32 cellular contexts compared by ENCODE assay signal in genomic region chr4:38606587-38606905, GRCh38. TPM values are rescaled to one million over a fixed set of nuclear protein-coding genes. Genes with fewer than 3 reads are reported as not detected.
DNase-seq lines count a peak whose midpoint lies in the region; ATAC-seq, FAIRE-seq and TF ChIP-seq lines count a peak whose summit lies in the region.
"Had no signal": no experiment of that assay in that cellular context is flagged by ENCODE, and none has a peak within 500 bp of the region (broad histone marks: within the 10 kb centered on the region; RNA-seq: fewer than 3 reads in every experiment).

No MANE protein-coding gene starts in this region.

- TF ChIP-seq POLR2A in IMR-90 (IDR thresholded peaks at IDR 0.05; ENCODE audit: low read depth, low read length) (no peak), GM12891 (IDR thresholded peaks at IDR 0.05; ENCODE audit: low read depth, low read length) (no peak)

- FAIRE-seq in GM12891 (lab: Jason Lieb, UNC): no peak
- FAIRE-seq: A204.1, endothelial cell of umbilical vein, pancreas, small intestine had no signal

- H3K79me2 ChIP-seq in parathyroid adenoma (no peaks in the 10 kb centered on the region), osteoblast (ENCODE audit: insufficient read depth, low read length) (no peaks in the 10 kb centered on the region)
- H3K79me2 ChIP-seq: hepatocyte had no signal

- H3K9me3 Mint-ChIP-seq in activated CD4-positive, alpha-beta T cell treated with anti-CD3 and anti-CD28 coated beads for 36 hours (ENCODE audit: low read depth): no peaks in the 10 kb centered on the region
- no peaks in the 10 kb centered on the region for H3K9me3 Mint-ChIP-seq in activated CD4-positive, alpha-beta T cell treated with anti-CD3 and anti-CD28 coated beads, Interleukin-2, amount 10 ng/mL, durations not matched to agents 7 days and 5 days
- H3K9me3 Mint-ChIP-seq in endodermal cell: no peaks in the 10 kb centered on the region
- H3K9me3 Mint-ChIP-seq: CD4-positive, alpha-beta T cell; stimulated activated naive CD8-positive, alpha-beta T cell treated with anti-CD3 and anti-CD28 coated beads, Interleukin-15, Interleukin-2, amounts not matched to agents 100 ng/mL and 50 ng/mL, for 24 hours had no signal

- no peak overlapping the region for H3K23ac ChIP-seq in IMR-90 (ENCODE audit: low read depth, low read length)

- no peak overlapping the region; the same call in 1 of the 2 replicates for H3K18ac ChIP-seq in IMR-90 (ENCODE audit: low read depth, low read length)

- H4K5ac ChIP-seq in IMR-90 (ENCODE audit: low read depth, low read length): no peak overlapping the region; the same call in 1 of the 2 replicates

- no peak for ATAC-seq in activated CD4-positive, alpha-beta T cell treated with anti-CD3 and anti-CD28 coated beads for 36 hours
- ATAC-seq in IMR-90 (ENCODE audit: low read depth): no peak
- ATAC-seq: gastroesophageal sphincter; natural killer cell treated with Interleukin-12 subunit alpha and Interleukin-12 subunit beta and Interleukin-15 and Interleukin-18, amount 100 ng/mL, for 72 hours; Panc1; pancreas had no signal

- CTCF ChIA-PET in activated CD4-positive, alpha-beta T cell treated with anti-CD3 and anti-CD28 coated beads for 36 hours (lab: Charles Lee): no interaction called here
- CTCF ChIA-PET in activated CD4-positive, alpha-beta T cell treated with anti-CD3 and anti-CD28 coated beads, Interleukin-2, amount 10 ng/mL, durations not matched to agents 7 days and 5 days (lab: Charles Lee): no interaction called here
- CTCF ChIA-PET in IMR-90 (lab: Yijun Ruan, JAX): no interaction called here

- peak overlapping the region; percentile 15 for H2AK9ac ChIP-seq in IMR-90 (replicated peaks; ENCODE audit: low read depth, low read length, poor library complexity)

- intact Hi-C loops in activated CD4-positive, alpha-beta T cell treated with anti-CD3 and anti-CD28 coated beads for 36 hours (cut with DNase I, micrococcal nuclease): no loop called here
- intact Hi-C loops in IMR-90 (cut with micrococcal nuclease): no loop called here

- peaks cover 21% of the 10 kb centered on the region; the same call in 1 of the 2 replicates for H3K4me1 ChIP-seq in IMR-90 (ENCODE audit: control insufficient read depth, insufficient read depth, low read length)
- no peaks in the 10 kb centered on the region for H3K4me1 ChIP-seq in endodermal cell (ENCODE audit: control insufficient read depth, insufficient read depth, low read length)
- H3K4me1 ChIP-seq in parathyroid adenoma: peaks cover 18% of the 10 kb centered on the region
- no peaks in the 10 kb centered on the region for H3K4me1 ChIP-seq in osteoblast (ENCODE audit: insufficient read depth, low read length)

- H3K27ac Mint-ChIP-seq in activated CD4-positive, alpha-beta T cell treated with anti-CD3 and anti-CD28 coated beads for 36 hours: no peak overlapping the region
- H3K27ac Mint-ChIP-seq in activated CD4-positive, alpha-beta T cell treated with anti-CD3 and anti-CD28 coated beads, Interleukin-2, amount 10 ng/mL, durations not matched to agents 7 days and 5 days: no peak overlapping the region
- H3K27ac Mint-ChIP-seq in endodermal cell: no peak overlapping the region
- H3K27ac Mint-ChIP-seq: activated CD4-positive, alpha-beta memory T cell treated with anti-CD3 and anti-CD28 coated beads, Interleukin-2, amount 10 ng/mL, durations not matched to agents 7 days and 5 days; activated naive CD8-positive, alpha-beta T cell; stimulated activated naive CD8-positive, alpha-beta T cell treated with anti-CD3 and anti-CD28 coated beads, Interleukin-15, Interleukin-2, amounts not matched to agents 100 ng/mL and 50 ng/mL, for 24 hours had no signal

- H3K9ac ChIP-seq in IMR-90 (ENCODE audit: low read depth, low read length): no peak overlapping the region
- no peak overlapping the region for H3K9ac ChIP-seq in endodermal cell (ENCODE audit: extremely low read depth, low read length, poor library complexity, severe bottlenecking)
- H3K9ac ChIP-seq in parathyroid adenoma: no peak overlapping the region

- H3K27ac ChIP-seq in IMR-90 (ENCODE audit: insufficient read depth, low read length): no peak overlapping the region
- no peak overlapping the region for H3K27ac ChIP-seq in endodermal cell (ENCODE audit: low read depth, low read length)
- H3K27ac ChIP-seq in parathyroid adenoma: peak overlapping the region; percentile 83
- H3K27ac ChIP-seq in osteoblast (ENCODE audit: low read depth, low read length): no peak overlapping the region
- H3K27ac ChIP-seq: gastroesophageal sphincter, pancreas, thoracic aorta had no signal

- H3K27me3 ChIP-seq in IMR-90 (ENCODE audit: control insufficient read depth, insufficient read depth, low read length) (no peaks in the 10 kb centered on the region), endodermal cell (ENCODE audit: control insufficient read depth, insufficient read depth, low read length, poor library complexity, severe bottlenecking) (no peaks in the 10 kb centered on the region), parathyroid adenoma (ENCODE audit: control insufficient read depth, insufficient read depth, low read length) (no peaks in the 10 kb centered on the region), osteoblast (ENCODE audit: insufficient read depth, low read length) (peaks cover 4% of the 10 kb centered on the region)
- H3K27me3 ChIP-seq: gastroesophageal sphincter, hepatocyte, pancreas had no signal

- H2BK5ac ChIP-seq in IMR-90 (ENCODE audit: low read depth, low read length, poor library complexity, severe bottlenecking): no peak overlapping the region

- H3K4me1 Mint-ChIP-seq in activated CD4-positive, alpha-beta T cell treated with anti-CD3 and anti-CD28 coated beads for 36 hours: peaks cover 30% of the 10 kb centered on the region
- peaks cover 34% of the 10 kb centered on the region for H3K4me1 Mint-ChIP-seq in activated CD4-positive, alpha-beta T cell treated with anti-CD3 and anti-CD28 coated beads, Interleukin-2, amount 10 ng/mL, durations not matched to agents 7 days and 5 days
- peaks cover 21% of the 10 kb centered on the region for H3K4me1 Mint-ChIP-seq in endodermal cell

- H3K36me3 Mint-ChIP-seq in activated CD4-positive, alpha-beta T cell treated with anti-CD3 and anti-CD28 coated beads for 36 hours (ENCODE audit: low read depth): no peaks in the 10 kb centered on the region
- peaks cover 3% of the 10 kb centered on the region for H3K36me3 Mint-ChIP-seq in activated CD4-positive, alpha-beta T cell treated with anti-CD3 and anti-CD28 coated beads, Interleukin-2, amount 10 ng/mL, durations not matched to agents 7 days and 5 days (ENCODE audit: low read depth)
- no peaks in the 10 kb centered on the region for H3K36me3 Mint-ChIP-seq in endodermal cell (ENCODE audit: low read depth)
- H3K36me3 Mint-ChIP-seq: activated naive CD8-positive, alpha-beta T cell; natural killer cell treated with Interleukin-12 subunit alpha and Interleukin-12 subunit beta and Interleukin-15 and Interleukin-18, amount 100 ng/mL, for 72 hours had no signal

- H2AK5ac ChIP-seq in IMR-90 (ENCODE audit: low read depth, low read length): peak overlapping the region; percentile 43; the same call in 1 of the 2 replicates

- TF ChIP-seq RAD21 in IMR-90 (IDR thresholded peaks at IDR 0.05; ENCODE audit: low read length): no peak

- peak; percentile 20 for DNase-seq in activated CD4-positive, alpha-beta T cell treated with anti-CD3 and anti-CD28 coated beads for 36 hours
- no peak for DNase-seq in activated CD4-positive, alpha-beta T cell treated with anti-CD3 and anti-CD28 coated beads, Interleukin-2, amount 10 ng/mL, durations not matched to agents 7 days and 5 days
- DNase-seq in IMR-90: no peak
- no peak for DNase-seq in endodermal cell
- no peak for DNase-seq in osteoblast (ENCODE audit: insufficient read length, low spot score, missing footprints)
- DNase-seq in activated naive CD4-positive, alpha-beta T cell treated with anti-CD3 and anti-CD28 coated beads, Interleukin-2, amount 50 U/mL, for 16 hours: no peak
- DNase-seq in GM12891 (ENCODE audit: insufficient read length, low spot score): no peak
- DNase-seq: activated CD4-positive, alpha-beta memory T cell treated with anti-CD3 and anti-CD28 coated beads, Interleukin-2, amount 10 ng/mL, durations not matched to agents 7 days and 5 days; activated CD4-positive, CD25-positive, alpha-beta regulatory T cell treated with anti-CD3 and anti-CD28 coated beads, Interleukin-2, amount 50 U/mL, for 72 hours; activated effector memory CD4-positive, alpha-beta T cell treated with Interleukin-2 at 50 U/mL for 16 hours; activated T-cell treated with anti-CD3 and anti-CD28 coated beads for 4 hours; CD4-positive, alpha-beta T cell; HCEC 1CT; mucosa of descending colon; MV-4-11; NCI-H1694; NCI-H2171 treated with DMSO at 0.1 percent for 48 hours; NCI-H526; pancreas; Right ventricle myocardium superior; small intestine had no signal

- no peak overlapping the region for H3K4me2 ChIP-seq in IMR-90 (ENCODE audit: low read depth, low read length)
- no peak overlapping the region for H3K4me2 ChIP-seq in parathyroid adenoma (ENCODE audit: low read length)
- no peak overlapping the region for H3K4me2 ChIP-seq in osteoblast (ENCODE audit: insufficient read depth, low read length)
- H3K4me2 ChIP-seq: hepatocyte had no signal

- no peaks in the 10 kb centered on the region for H3K9me3 ChIP-seq in IMR-90 (ENCODE audit: control insufficient read depth, insufficient read depth, low read length)
- no peaks in the 10 kb centered on the region for H3K9me3 ChIP-seq in endodermal cell (ENCODE audit: control insufficient read depth, low read length)
- H3K9me3 ChIP-seq in parathyroid adenoma (ENCODE audit: control insufficient read depth, low read length): no peaks in the 10 kb centered on the region
- no peaks in the 10 kb centered on the region for H3K9me3 ChIP-seq in osteoblast (ENCODE audit: low read depth, low read length)
- H3K9me3 ChIP-seq: gastroesophageal sphincter, mucosa of descending colon, pancreas, thoracic aorta had no signal

- H3K4ac ChIP-seq in IMR-90 (ENCODE audit: low read depth, low read length): no peak overlapping the region

- 0 out of 2 replicates have a peak overlapping the region, but pooled peaks have one; percentile 3 for H2BK120ac ChIP-seq in IMR-90 (ENCODE audit: low read depth, low read length)

- no peak overlapping the region for H3K14ac ChIP-seq in IMR-90 (replicated peaks; ENCODE audit: low read depth, low read length)

- WGBS in IMR-90 (ENCODE audit: extremely low coverage in 2 of 2, insufficient read length in 1 of 2), 2 experiments: 100% methylated on average over 5 of the region's 8 CpGs; no CpG with 5 or more reads in 1 of the 2 experiments
- 92 to 93% methylated on average over 5 to 8 of the region's 8 CpGs for WGBS in endodermal cell (ENCODE audit: insufficient coverage in 1 of 2, insufficient read length in 1 of 2), 2 experiments

- H3K9me1 ChIP-seq in IMR-90 (ENCODE audit: insufficient read depth, low read length): 0 out of 2 replicates have a peak, but pooled peaks cover 9% of the 10 kb centered on the region

- dilution Hi-C loops in IMR-90 (cut with HindIII; ENCODE audit: low sequenced_read_pairs, unreplicated experiment): no loop called here

- no peaks in the 10 kb centered on the region for H3K36me3 ChIP-seq in IMR-90 (ENCODE audit: control insufficient read depth, insufficient read depth, low read length)
- no peaks in the 10 kb centered on the region for H3K36me3 ChIP-seq in endodermal cell (ENCODE audit: control insufficient read depth, insufficient read depth, low read length)
- H3K36me3 ChIP-seq in parathyroid adenoma (ENCODE audit: control insufficient read depth, insufficient read depth, low read length): no peaks in the 10 kb centered on the region
- H3K36me3 ChIP-seq in osteoblast (ENCODE audit: insufficient read depth, low read length): no peaks in the 10 kb centered on the region
- H3K36me3 ChIP-seq: gastroesophageal sphincter, pancreas, thoracic aorta had no signal

- H4K20me1 ChIP-seq in IMR-90 (ENCODE audit: insufficient read depth, low read length) (no peaks in the 10 kb centered on the region), osteoblast (ENCODE audit: insufficient read depth, low read length) (no peaks in the 10 kb centered on the region)

- H2BK20ac ChIP-seq in IMR-90 (ENCODE audit: low read depth, low read length): no peak overlapping the region

- H2AFZ ChIP-seq in IMR-90 (replicated peaks; ENCODE audit: low read length, poor library complexity) (no peak overlapping the region), parathyroid adenoma (no peak overlapping the region), osteoblast (ENCODE audit: low read length) (no peak overlapping the region)

- POLR2A ChIA-PET in activated CD4-positive, alpha-beta T cell treated with anti-CD3 and anti-CD28 coated beads for 36 hours (lab: Charles Lee): no interaction called here
- POLR2A ChIA-PET in activated CD4-positive, alpha-beta T cell treated with anti-CD3 and anti-CD28 coated beads, Interleukin-2, amount 10 ng/mL, durations not matched to agents 7 days and 5 days (lab: Charles Lee): no interaction called here
- POLR2A ChIA-PET in IMR-90 (lab: Charles Lee; ENCODE audit: unreplicated experiment): no interaction called here

- no peak overlapping the region for H3K56ac ChIP-seq in IMR-90 (ENCODE audit: extremely low read depth, insufficient read depth, low read length)

- H3K27me3 Mint-ChIP-seq in activated CD4-positive, alpha-beta T cell treated with anti-CD3 and anti-CD28 coated beads for 36 hours: no peaks in the 10 kb centered on the region
- H3K27me3 Mint-ChIP-seq in activated CD4-positive, alpha-beta T cell treated with anti-CD3 and anti-CD28 coated beads, Interleukin-2, amount 10 ng/mL, durations not matched to agents 7 days and 5 days: no peaks in the 10 kb centered on the region
- H3K27me3 Mint-ChIP-seq in endodermal cell (ENCODE audit: insufficient read depth): peaks cover 2% of the 10 kb centered on the region
- H3K27me3 Mint-ChIP-seq: activated CD4-positive, alpha-beta memory T cell treated with anti-CD3 and anti-CD28 coated beads, Interleukin-2, amount 10 ng/mL, durations not matched to agents 7 days and 5 days; activated naive CD8-positive, alpha-beta T cell; CD4-positive, alpha-beta T cell; natural killer cell treated with Interleukin-12 subunit alpha and Interleukin-12 subunit beta and Interleukin-15 and Interleukin-18, amount 100 ng/mL, for 72 hours; stimulated activated naive CD8-positive, alpha-beta T cell treated with anti-CD3 and anti-CD28 coated beads, Interleukin-15, Interleukin-2, amounts not matched to agents 100 ng/mL and 50 ng/mL, for 24 hours had no signal

- no peak overlapping the region for H2BK15ac ChIP-seq in IMR-90 (ENCODE audit: low read depth, low read length)

- BruUV-seq in IMR-90 (replicated peaks; lab: Mats Ljungman, UMichigan): no TSS peak

- in situ Hi-C loops in IMR-90 (cut with MboI; ENCODE audit: low sequenced_read_pairs): no loop called here

- H3K4me3 Mint-ChIP-seq in activated CD4-positive, alpha-beta T cell treated with anti-CD3 and anti-CD28 coated beads for 36 hours: no peak overlapping the region
- no peak overlapping the region for H3K4me3 Mint-ChIP-seq in activated CD4-positive, alpha-beta T cell treated with anti-CD3 and anti-CD28 coated beads, Interleukin-2, amount 10 ng/mL, durations not matched to agents 7 days and 5 days
- no peak overlapping the region for H3K4me3 Mint-ChIP-seq in endodermal cell
- H3K4me3 Mint-ChIP-seq: activated CD4-positive, alpha-beta memory T cell treated with anti-CD3 and anti-CD28 coated beads, Interleukin-2, amount 10 ng/mL, durations not matched to agents 7 days and 5 days; activated naive CD8-positive, alpha-beta T cell; CD4-positive, alpha-beta T cell; natural killer cell treated with Interleukin-12 subunit alpha and Interleukin-12 subunit beta and Interleukin-15 and Interleukin-18, amount 100 ng/mL, for 72 hours; stimulated activated naive CD8-positive, alpha-beta T cell treated with anti-CD3 and anti-CD28 coated beads, Interleukin-15, Interleukin-2, amounts not matched to agents 100 ng/mL and 50 ng/mL, for 24 hours had no signal

- H3K4me3 ChIP-seq in IMR-90 (ENCODE audit: insufficient read depth, low read depth, low read length) (no peak overlapping the region), endodermal cell (ENCODE audit: low read length) (no peak overlapping the region), parathyroid adenoma (ENCODE audit: low read depth, low read length) (no peak overlapping the region), osteoblast (ENCODE audit: insufficient read depth, low read length) (no peak overlapping the region)
- H3K4me3 ChIP-seq: gastroesophageal sphincter, hepatocyte, lung, mucosa of descending colon, pancreas, thoracic aorta had no signal

- H4K91ac ChIP-seq in IMR-90 (ENCODE audit: insufficient read depth, low read depth, low read length): no peak overlapping the region

- no peak overlapping the region for H4K8ac ChIP-seq in IMR-90 (ENCODE audit: low read depth in 2 of 2, low read length in 2 of 2)

- TF ChIP-seq CTCF in IMR-90 (conservative IDR thresholded peaks at IDR 0.05; ENCODE audit: low read depth, low read length): no peak
- peak; percentile 21 for TF ChIP-seq CTCF in endodermal cell (conservative IDR thresholded peaks at IDR 0.05)
- TF ChIP-seq CTCF in parathyroid adenoma (IDR thresholded peaks at IDR 0.05): no peak
- no peak for TF ChIP-seq CTCF in osteoblast (IDR thresholded peaks at IDR 0.05; ENCODE audit: extremely low read depth, low read depth, low read length)

- H3K79me1 ChIP-seq in IMR-90 (ENCODE audit: low read depth in 1 of 2, low read length in 2 of 2): no peaks in the 10 kb centered on the region

RNA-seq across cellular contexts. Expression of gene KLF3, which starts 57.5 kb away (rescaled TPM):
- total RNA-seq in activated CD4-positive, alpha-beta T cell treated with anti-CD3 and anti-CD28 coated beads for 36 hours: 1 to 10 TPM; 6.1 to 6.2 TPM
- 10 to 100 TPM; 30.2 to 33.5 TPM for total RNA-seq in activated CD4-positive, alpha-beta T cell treated with anti-CD3 and anti-CD28 coated beads, Interleukin-2, amount 10 ng/mL, durations not matched to agents 7 days and 5 days
- 8.2 and 9.4 TPM in 2 replicates for total RNA-seq in IMR-90 (2012; rRNA removed)
- polyA plus RNA-seq in IMR-90 (2012; rRNA removed): 11.6 and 12.6 TPM in 2 replicates
- polyA plus RNA-seq in IMR-90 (2012; cell fraction: cytosol; rRNA removed): 5.3 and 7.2 TPM in 2 replicates
- polyA plus RNA-seq in IMR-90 (2012; cell fraction: nucleus; rRNA removed; ENCODE audit: low replicate concordance): 8.7 and 26.7 TPM in 2 replicates
- total RNA-seq in endodermal cell: 10 to 100 TPM; 20.7 to 28.2 TPM
- 38.0 TPM for polyA plus RNA-seq in endodermal cell (2013, experiment 1 of 2)
- 38.5 TPM for polyA plus RNA-seq in endodermal cell (2013, experiment 2 of 2)
- 25.3 and 27.7 TPM in 2 replicates for total RNA-seq in osteoblast
- 14.5 TPM for polyA plus RNA-seq in GM12891 (2012; ENCODE audit: low read depth, missing spikeins)
